Comparison of ENCODE assay signal across 8 cellular contexts in genomic region chr3:35908366-35909232, GRCh38.
DNase-seq lines count a peak whose midpoint lies in the region; ATAC-seq lines count a peak whose summit lies in the region.

No MANE protein-coding gene starts in this region.

- no peak overlapping the region for H3K4me3 ChIP-seq in skeletal muscle cell (ENCODE audit: low read depth, low read length)

- ATAC-seq in GM21526 (IDR thresholded peaks at IDR 0.05; ENCODE audit: low FRiP score, unreplicated experiment): peak; percentile 86
- ATAC-seq in GM21360 (IDR thresholded peaks at IDR 0.05; ENCODE audit: unreplicated experiment): no peak

- peak; percentile 22 for DNase-seq in GDM1 (lab: John Stamatoyannopoulos, UW)
- peak; percentile 24 for DNase-seq in KG1 (lab: John Stamatoyannopoulos, UW)
- peak; percentile 68 for DNase-seq in RPMI8226
- DNase-seq in amniotic stem cell (lab: John Stamatoyannopoulos, UW): peak; percentile 56
- DNase-seq in hepatic stellate cell (ENCODE audit: low spot score): peak; percentile 3
- peak; percentile 30 for DNase-seq in skeletal muscle cell (ENCODE audit: low read depth)

Comparison
In these comparisons a context has a peak if more than half of its experiments do, and no peak if none do; other contexts are left out.
1. DNase-seq: peak in every context shown above with its lines; median percentile 68 in RPMI8226; 56 in amniotic stem cell; 30 in skeletal muscle cell; 24 in KG1; 22 in GDM1; 3 in hepatic stellate cell.